Comparison of ENCODE assay signal across 8 cellular contexts in the genomic region with DNA sequence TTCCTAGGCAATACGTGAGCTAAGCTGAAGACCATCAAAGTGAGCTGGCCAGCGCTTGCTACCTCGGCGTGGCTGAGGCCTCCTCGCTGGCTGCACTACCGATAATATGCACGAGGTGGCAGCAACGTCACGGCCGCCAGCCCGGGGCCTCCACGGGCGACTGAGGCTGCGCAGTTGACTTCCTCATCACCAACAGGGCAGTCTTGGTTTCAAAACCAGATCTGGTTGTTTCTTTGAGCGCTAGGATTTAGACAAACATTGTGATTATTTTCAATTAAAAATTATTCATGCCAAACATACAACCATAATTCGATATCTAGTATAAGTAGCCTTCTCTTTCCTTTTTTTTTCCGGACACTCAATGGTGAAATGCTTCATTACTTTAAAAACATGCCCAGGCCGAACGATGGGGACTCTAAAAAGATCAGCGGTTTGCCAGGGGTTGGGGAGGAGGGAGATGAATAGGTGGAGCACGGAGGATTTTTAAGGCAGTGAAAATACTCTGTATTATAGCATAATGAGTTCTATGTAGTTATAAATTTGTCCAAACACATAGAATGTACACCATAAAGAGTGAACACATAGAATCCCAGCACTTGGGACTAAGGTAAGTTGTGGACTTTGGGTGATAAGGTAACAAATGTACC. TPM values are rescaled to one million over a fixed set of nuclear protein-coding genes. Genes with fewer than 3 reads are reported as not detected.
DNase-seq lines count a peak whose midpoint lies in the region; ATAC-seq and TF ChIP-seq lines count a peak whose summit lies in the region.

No MANE protein-coding gene starts in this region.

- H3K36me3 ChIP-seq in KMS-11 (ENCODE audit: insufficient read depth) (no peaks in the 10 kb centered on the region), SJCRH30 (no peaks in the 10 kb centered on the region), trophoblast cell (ENCODE audit: control insufficient read depth in 1 of 2, insufficient read depth in 2 of 2, low read length in 2 of 2) (no peaks in the 10 kb centered on the region)

- H3K79me1 ChIP-seq in trophoblast cell (ENCODE audit: low read length) = no peaks in the 10 kb centered on the region

- peaks cover 5% of the 10 kb centered on the region for H3K4me1 ChIP-seq in KMS-11 (ENCODE audit: low read depth, poor library complexity, severe bottlenecking)
- no peaks in the 10 kb centered on the region for H3K4me1 ChIP-seq in SJCRH30
- H3K4me1 ChIP-seq in trophoblast cell (ENCODE audit: control insufficient read depth in 1 of 2, insufficient read depth in 2 of 2, low read length in 2 of 2) = no peaks in the 10 kb centered on the region

- no peak overlapping the region for H2BK5ac ChIP-seq in trophoblast cell (ENCODE audit: low read depth, low read length, poor library complexity)

- peak; percentile 92 for ATAC-seq in GM21576 (IDR thresholded peaks at IDR 0.05; ENCODE audit: unreplicated experiment)

- H3K9ac ChIP-seq in KMS-11 (no peak overlapping the region), trophoblast cell (ENCODE audit: low read length) (no peak overlapping the region)

- H3K9me3 Mint-ChIP-seq in type B pancreatic cell = no peaks in the 10 kb centered on the region

- H2BK12ac ChIP-seq in trophoblast cell (ENCODE audit: low read length) = no peak overlapping the region

- peak; percentile 97 for TF ChIP-seq CTCF in KMS-11 (conservative IDR thresholded peaks at IDR 0.05; ENCODE audit: low read depth, low read length)
- TF ChIP-seq CTCF in type B pancreatic cell (conservative IDR thresholded peaks at IDR 0.05) = peak; percentile 98

- H3K79me2 ChIP-seq in KMS-11 (ENCODE audit: insufficient read depth, low read depth) = no peaks in the 10 kb centered on the region
- no peaks in the 10 kb centered on the region for H3K79me2 ChIP-seq in trophoblast cell (ENCODE audit: control insufficient read depth, insufficient read depth, low read length, poor library complexity)

- H3K4me2 ChIP-seq in KMS-11 = peak overlapping the region; percentile 30
- H3K4me2 ChIP-seq in trophoblast cell (ENCODE audit: low read length) = no peak overlapping the region

- H3K27me3 Mint-ChIP-seq in type B pancreatic cell = peaks cover 14% of the 10 kb centered on the region

- no CpG with 5 or more reads among the region's 21 CpGs for WGBS in trophoblast cell (ENCODE audit: extremely low coverage, insufficient coverage, insufficient read length)

- H3K27ac ChIP-seq in KMS-11 (no peak overlapping the region), SJCRH30 (no peak overlapping the region), trophoblast cell (ENCODE audit: low read depth, low read length) (no peak overlapping the region)

- peak; percentile 81 for DNase-seq in DMS53 treated with DMSO at 0.1 percent for 48 hours (lab: John Stamatoyannopoulos, UW; ENCODE audit: unreplicated experiment)
- peak; percentile 66 to 84 for DNase-seq in SJCRH30
- peak; percentile 73 for DNase-seq in activated gamma-delta T cell treated with Interleukin-2 at 50 U/mL for 16 hours
- DNase-seq in globus pallidus (ENCODE audit: low spot score) = peak; percentile 73
- peak; percentile 78 to 88 for DNase-seq in trophoblast cell
- peak; percentile 88 for DNase-seq in type B pancreatic cell (ENCODE audit: extremely low spot score, unreplicated experiment)

- peak overlapping the region; percentile 81 for H2AFZ ChIP-seq in KMS-11 (ENCODE audit: low read depth)
- no peak overlapping the region for H2AFZ ChIP-seq in trophoblast cell (ENCODE audit: insufficient read depth, low read length, poor library complexity)

- no peak overlapping the region for H3K27ac Mint-ChIP-seq in type B pancreatic cell

- H3K4ac ChIP-seq in trophoblast cell (ENCODE audit: low read depth, low read length) = no peak overlapping the region

- no peaks in the 10 kb centered on the region for H3K36me3 Mint-ChIP-seq in type B pancreatic cell

- H3K18ac ChIP-seq in trophoblast cell (ENCODE audit: low read length) = no peak overlapping the region

- no peaks in the 10 kb centered on the region for H3K27me3 ChIP-seq in KMS-11 (ENCODE audit: insufficient read depth, low read depth)
- H3K27me3 ChIP-seq in SJCRH30 = no peaks in the 10 kb centered on the region
- no peaks in the 10 kb centered on the region for H3K27me3 ChIP-seq in trophoblast cell (ENCODE audit: insufficient read depth, low read length)

- H3K23ac ChIP-seq in trophoblast cell (ENCODE audit: low read length) = no peak overlapping the region

- H4K8ac ChIP-seq in trophoblast cell (ENCODE audit: low read depth, low read length) = peak overlapping the region; percentile 23

- no peak overlapping the region for H4K12ac ChIP-seq in trophoblast cell (ENCODE audit: low read depth, low read length)

- H3K9me3 ChIP-seq in SJCRH30 (replicated peaks) = no peaks in the 10 kb centered on the region
- no peaks in the 10 kb centered on the region for H3K9me3 ChIP-seq in trophoblast cell (ENCODE audit: insufficient read depth, low read depth, low read length)

- no peak overlapping the region for H4K91ac ChIP-seq in trophoblast cell (ENCODE audit: low read depth, low read length)

- H3K4me1 Mint-ChIP-seq in type B pancreatic cell (ENCODE audit: unreplicated experiment) = no peaks in the 10 kb centered on the region

- no peaks in the 10 kb centered on the region for H4K20me1 ChIP-seq in KMS-11 (ENCODE audit: insufficient read depth)

- H2AK5ac ChIP-seq in trophoblast cell (ENCODE audit: low read length) = no peak overlapping the region

- no peak overlapping the region for H3K14ac ChIP-seq in trophoblast cell (ENCODE audit: low read length)

- H3K4me3 ChIP-seq in KMS-11 (IDR thresholded peaks at IDR 0.05; ENCODE audit: insufficient read depth, low read depth, low read length) (no peak overlapping the region), SJCRH30 (no peak overlapping the region), trophoblast cell (ENCODE audit: low read depth, low read length) (no peak overlapping the region)

- H3K4me3 Mint-ChIP-seq in type B pancreatic cell = no peak overlapping the region

- H2BK120ac ChIP-seq in trophoblast cell (ENCODE audit: insufficient read depth, low read length, poor library complexity) = no peak overlapping the region

RNA-seq across cellular contexts. Expression of a gene that starts 52.0 kb away (rescaled TPM):
- total RNA-seq in SJCRH30 (2014; rRNA removed; shearing (Covaris generic)) = 67.0 and 71.2 TPM in 2 replicates
- 1.1 and 1.2 TPM in 2 replicates for polyA plus RNA-seq in trophoblast cell (2013)
- 12.9 and 21.1 TPM in 2 replicates for total RNA-seq in type B pancreatic cell (ENCODE audit: low replicate concordance)
